In genomic region chr1:207825296-207825695, GRCh38 we compare ENCODE assay signal across 10 cellular contexts.
A peak's percentile ranks its signal among the peaks of the same experiment; 100 is the strongest.
DNase-seq lines count a peak whose midpoint lies in the region; ATAC-seq and TF ChIP-seq lines count a peak whose summit lies in the region.
"Had no signal": no experiment of that assay in that cellular context is flagged by ENCODE, and none has a peak within 500 bp of the region (broad histone marks: within the 10 kb centered on the region; RNA-seq: fewer than 3 reads in every experiment).

No MANE protein-coding gene starts in this region.

- peak overlapping the region; percentile 28 to 66 (median 64) for H3K4me3 ChIP-seq in right lobe of liver
- H3K4me3 ChIP-seq in testis = no peak overlapping the region

- H3K27me3 ChIP-seq in right lobe of liver (no peaks in the 10 kb centered on the region), testis (no peaks in the 10 kb centered on the region)

- H3K4me1 Mint-ChIP-seq in activated CD4-positive, alpha-beta T cell treated with anti-CD3 and anti-CD28 coated beads, Interleukin-2, amount 10 ng/mL, durations not matched to agents 24 days and 14 days = peaks cover 66% of the 10 kb centered on the region

- peaks cover 15% of the 10 kb centered on the region for H3K36me3 Mint-ChIP-seq in activated CD4-positive, alpha-beta T cell treated with anti-CD3 and anti-CD28 coated beads, Interleukin-2, amount 10 ng/mL, durations not matched to agents 24 days and 14 days (ENCODE audit: low read depth)

- no peak for DNase-seq in activated CD4-positive, alpha-beta T cell treated with anti-CD3 and anti-CD28 coated beads, Interleukin-2, amount 10 ng/mL, durations not matched to agents 24 days and 14 days
- no peak for DNase-seq in activated CD4-positive, alpha-beta T cell treated with anti-CD3 and anti-CD28 coated beads, Interleukin-2, amount 50 U/mL, for 48 hours
- DNase-seq in right lobe of liver (no peak), testis (no peak), NCI-H2196 (lab: John Stamatoyannopoulos, UW; ENCODE audit: unreplicated experiment) (no peak)
- DNase-seq: ACHN, NCI-H1092 had no signal

- H3K9me3 Mint-ChIP-seq in activated CD4-positive, alpha-beta T cell treated with anti-CD3 and anti-CD28 coated beads, Interleukin-2, amount 10 ng/mL, durations not matched to agents 24 days and 14 days = peaks cover 4% of the 10 kb centered on the region

- H3K4me1 ChIP-seq in right lobe of liver (peaks cover 0 to 69% (median 27%) of the 10 kb centered on the region in 4 donors), testis (peaks cover 61% of the 10 kb centered on the region)

- no peak for TF ChIP-seq POLR2A in right lobe of liver (IDR thresholded peaks at IDR 0.05)
- TF ChIP-seq POLR2A in testis (IDR thresholded peaks at IDR 0.05) = no peak

- 63 to 91% (median 80%) methylated on average over 3 of the region's 3 CpGs for WGBS in adipose tissue, 3 donors
- WGBS in right lobe of liver (ENCODE audit: insufficient coverage, low coverage, low lambda C conversion rate, missing lambda C conversion rate) = 50% methylated on average over 2 of the region's 3 CpGs
- 72 to 79% methylated on average over 3 of the region's 3 CpGs for WGBS in testis, 2 donors

- H3K36me3 ChIP-seq in right lobe of liver (peaks cover 0 to 5% (median under 1%) of the 10 kb centered on the region in 4 donors), testis (ENCODE audit: low read depth, missing control alignments) (no peaks in the 10 kb centered on the region)

- H3K27ac ChIP-seq in adipose tissue (ENCODE audit: low read depth, low read length) (peak overlapping the region; percentile 79), right lobe of liver (peak overlapping the region; percentile 97 to 99 (median 97)), testis (peak overlapping the region; percentile 95 to 98)

- H3K9me3 ChIP-seq in right lobe of liver (no peaks in the 10 kb centered on the region), testis (no peaks in the 10 kb centered on the region)

- H3K4me3 Mint-ChIP-seq in activated CD4-positive, alpha-beta T cell treated with anti-CD3 and anti-CD28 coated beads, Interleukin-2, amount 10 ng/mL, durations not matched to agents 24 days and 14 days = peak overlapping the region; percentile 83

- H3K27ac Mint-ChIP-seq in activated CD4-positive, alpha-beta T cell treated with anti-CD3 and anti-CD28 coated beads, Interleukin-2, amount 10 ng/mL, durations not matched to agents 24 days and 14 days = peak overlapping the region; percentile 92

- TF ChIP-seq CTCF in right lobe of liver (IDR thresholded peaks at IDR 0.05) (no peak), testis (IDR thresholded peaks at IDR 0.05) (no peak)

- H3K27me3 Mint-ChIP-seq in activated CD4-positive, alpha-beta T cell treated with anti-CD3 and anti-CD28 coated beads, Interleukin-2, amount 10 ng/mL, durations not matched to agents 24 days and 14 days = peaks cover 2% of the 10 kb centered on the region

- intact Hi-C loops in activated CD4-positive, alpha-beta T cell treated with anti-CD3 and anti-CD28 coated beads, Interleukin-2, amount 10 ng/mL, durations not matched to agents 24 days and 14 days (cut with micrococcal nuclease) = loop anchor here (2.0 kb wide), 1 partner anchor 72 kb away; the partner anchor contains the start of gene CD46
- intact Hi-C loops in right lobe of liver (cut with DNase I) = no loop called here
- intact Hi-C loops in testis (cut with DNase I; ENCODE audit: low total_unique reads) = loop anchor here (5.0 kb wide), 1 partner anchor 137 kb away; no protein-coding TSS in a partner anchor

- ATAC-seq in right lobe of liver = no peak
- no peak for ATAC-seq in HG03342 (IDR thresholded peaks at IDR 0.05; ENCODE audit: unreplicated experiment)
- ATAC-seq in HG02938 (IDR thresholded peaks at IDR 0.05; ENCODE audit: unreplicated experiment) = no peak

Comparison
In these comparisons a context has a peak if more than half of its experiments do, and no peak if none do; other contexts are left out.
1. H3K4me3 ChIP-seq: peak in right lobe of liver (3 of 3); none in testis (0 of 2).
2. intact Hi-C loops: an anchor here in activated CD4-positive, alpha-beta T cell treated with anti-CD3 and anti-CD28 coated beads, Interleukin-2, amount 10 ng/mL, durations not matched to agents 24 days and 14 days (2.0 kb wide) and testis (5.0 kb wide); none called in right lobe of liver.
3. Peak in every context shown above with its lines, with median percentiles within 50 percentile points of each other: H3K27ac ChIP-seq.